Comparison of ENCODE assay signal across 8 cellular contexts in the genomic region with DNA sequence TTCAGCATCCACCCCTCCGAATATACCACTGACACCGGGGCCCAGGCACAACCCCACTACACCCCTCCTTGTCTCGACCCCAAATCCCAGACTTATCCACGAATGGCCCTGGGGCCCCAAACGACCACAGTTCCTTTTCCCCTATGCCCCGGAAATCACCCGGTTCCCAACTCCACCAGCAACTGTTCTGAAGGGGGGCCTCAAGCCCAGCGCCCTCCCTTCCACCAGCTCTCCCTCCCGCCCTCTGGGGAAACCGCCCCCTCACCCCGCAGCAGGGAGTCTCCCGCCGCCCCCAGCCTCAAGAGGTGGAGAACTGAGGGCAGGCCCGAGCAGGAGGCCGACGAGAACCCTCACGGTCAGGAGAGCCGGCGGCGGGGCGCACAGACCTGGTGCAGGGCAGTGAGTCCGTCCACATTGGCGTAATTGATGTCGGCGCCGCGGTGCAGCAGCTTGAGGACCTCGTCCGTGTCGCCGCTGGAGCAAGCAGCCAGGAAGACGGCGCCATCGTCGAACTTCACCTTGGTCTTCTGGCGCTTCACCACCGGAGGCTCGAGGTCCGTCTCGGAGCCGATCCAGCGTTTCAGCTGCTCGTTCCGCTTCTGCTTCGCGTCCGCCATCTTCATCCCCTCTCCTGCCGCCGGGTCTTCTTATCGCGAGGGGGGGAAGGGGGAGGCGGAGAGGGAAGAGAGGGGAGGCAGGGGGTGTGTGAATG.
DNase-seq lines count a peak whose midpoint lies in the region; ATAC-seq lines count a peak whose summit lies in the region.

No MANE protein-coding gene starts in this region.

- H3K4me1 ChIP-seq in iPS-15b (ENCODE audit: control insufficient read depth, insufficient read depth, low read length) = peaks cover 3% of the 10 kb centered on the region

- DNase-seq in C1 segment of cervical spinal cord (lab: John Stamatoyannopoulos, UW) (peak in 11 of 14 donors; percentile 54 to 90 (median 74)), SK-N-MC (ENCODE audit: low read depth, low spot score) (no peak), astrocyte of the hippocampus (ENCODE audit: low read depth, low spot score) (peak; percentile 74), HuH-7.5 (ENCODE audit: low spot score) (no peak)

- ATAC-seq in GM19324 (IDR thresholded peaks at IDR 0.05; ENCODE audit: low FRiP score, unreplicated experiment) = peak; percentile 9
- peak; percentile 13 for ATAC-seq in HG03439 (IDR thresholded peaks at IDR 0.05; ENCODE audit: unreplicated experiment)

- H3K36me3 ChIP-seq in SK-N-MC (ENCODE audit: insufficient read depth, low read length) (no peaks in the 10 kb centered on the region), iPS-15b (ENCODE audit: control insufficient read depth, insufficient read depth, low read length) (no peaks in the 10 kb centered on the region)

- H3K4me3 ChIP-seq in SK-N-MC = peak overlapping the region; percentile 90
- peak overlapping the region; percentile 98 for H3K4me3 ChIP-seq in iPS-15b (ENCODE audit: low read depth, low read length)
- peak overlapping the region; percentile 72 to 92 (median 78) for H3K4me3 ChIP-seq in skin epidermis

- no peaks in the 10 kb centered on the region for H3K27me3 ChIP-seq in iPS-15b (ENCODE audit: control insufficient read depth, insufficient read depth, low read length)

- H3K9ac ChIP-seq in SK-N-MC (ENCODE audit: insufficient read length) (peak overlapping the region; percentile 90), iPS-15b (ENCODE audit: low read depth, low read length) (peak overlapping the region; percentile 98)

- H3K27ac ChIP-seq in SK-N-MC (peak overlapping the region; percentile 66), skin epidermis (peak overlapping the region; percentile 83 to 98 (median 95))

- no peaks in the 10 kb centered on the region for H3K9me3 ChIP-seq in SK-N-MC (ENCODE audit: low read depth, low read length)
- H3K9me3 ChIP-seq in iPS-15b (ENCODE audit: control insufficient read depth, insufficient read depth, low read length) = no peaks in the 10 kb centered on the region

Comparison
In these comparisons a context has a peak if more than half of its experiments do, and no peak if none do; other contexts are left out.
1. DNase-seq: peak in C1 segment of cervical spinal cord (11 of 14) and astrocyte of the hippocampus (single experiment); none in SK-N-MC (single experiment) and HuH-7.5 (single experiment).
2. Peak in every context shown above with its lines, with median percentiles within 50 percentile points of each other: H3K4me3 ChIP-seq.